In the genomic region with DNA sequence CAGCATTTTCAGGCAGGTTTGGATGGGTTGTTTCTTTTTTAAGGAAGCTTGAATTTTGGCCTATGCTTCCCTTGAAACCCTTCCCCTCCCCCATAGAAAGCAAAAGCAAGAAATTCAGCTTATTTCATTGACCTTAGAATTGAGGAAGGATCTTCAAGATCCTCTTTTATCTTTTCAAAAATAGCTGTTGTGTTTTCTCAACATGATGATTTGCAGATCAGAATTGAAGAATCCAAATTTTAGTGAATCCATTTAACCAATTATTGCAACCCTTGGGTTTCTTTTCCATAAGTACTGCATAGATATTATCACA, we compare ENCODE assay signal across 11 cellular contexts.
DNase-seq lines count a peak whose midpoint lies in the region; ATAC-seq and TF ChIP-seq lines count a peak whose summit lies in the region.
"Had no signal": no experiment of that assay in that cellular context is flagged by ENCODE, and none has a peak within 500 bp of the region (broad histone marks: within the 10 kb centered on the region; RNA-seq: fewer than 3 reads in every experiment).

No MANE protein-coding gene starts in this region.

- POLR2A ChIA-PET in activated CD8-positive, alpha-beta T cell treated with anti-CD3 and anti-CD28 coated beads for 36 hours (lab: Charles Lee) = interaction anchor here (1.2 kb wide), 1 partner anchor 17 kb away, joined by 3 read pairs; no protein-coding TSS in a partner anchor
- POLR2A ChIA-PET in CD8-positive, alpha-beta memory T cell (lab: Charles Lee) = no interaction called here

- H3K9me3 ChIP-seq in CD8-positive, alpha-beta memory T cell (ENCODE audit: low read length) = no peaks in the 10 kb centered on the region
- no peaks in the 10 kb centered on the region for H3K9me3 ChIP-seq in WERI-Rb-1 (ENCODE audit: severe bottlenecking)
- H3K9me3 ChIP-seq: thoracic aorta had no signal

- peaks cover 71% of the 10 kb centered on the region for H3K36me3 Mint-ChIP-seq in activated CD8-positive, alpha-beta T cell treated with anti-CD3 and anti-CD28 coated beads for 36 hours (ENCODE audit: low read depth)
- peaks cover 20 to 57% (median 32%) of the 10 kb centered on the region in 3 donors for H3K36me3 Mint-ChIP-seq in CD8-positive, alpha-beta memory T cell

- ATAC-seq in GM18498 (IDR thresholded peaks at IDR 0.05; ENCODE audit: unreplicated experiment) (peak; percentile 23), GM21576 (IDR thresholded peaks at IDR 0.05; ENCODE audit: unreplicated experiment) (peak; percentile 21), HG03571 (IDR thresholded peaks at IDR 0.05; ENCODE audit: unreplicated experiment) (peak; percentile 17)
- no peak for ATAC-seq in activated CD8-positive, alpha-beta T cell treated with anti-CD3 and anti-CD28 coated beads for 36 hours

- no peak for DNase-seq in activated CD8-positive, alpha-beta T cell treated with anti-CD3 and anti-CD28 coated beads for 36 hours
- no peak for DNase-seq in NCI-H2081 treated with DMSO at 0.1 percent for 48 hours (lab: John Stamatoyannopoulos, UW)
- DNase-seq in kidney glomerular epithelial cell (lab: John Stamatoyannopoulos, UW) = no peak
- no peak for DNase-seq in CD8-positive, alpha-beta memory T cell
- no peak for DNase-seq in WERI-Rb-1
- DNase-seq: activated T-cell treated with anti-CD3 and anti-CD28 coated beads, Interleukin-2, amount 50 U/mL, for 48 hours; stimulated activated CD4-positive, alpha-beta T cell treated with anti-CD3 and anti-CD28 coated beads, Interleukin-4, amount 100 ng/mL, for 4 hours had no signal

- no peak overlapping the region for H3K27ac ChIP-seq in CD8-positive, alpha-beta memory T cell (ENCODE audit: low read depth, low read length)
- H3K27ac ChIP-seq in WERI-Rb-1 = no peak overlapping the region
- H3K27ac ChIP-seq: thoracic aorta had no signal

- H3K4me3 ChIP-seq in CD8-positive, alpha-beta memory T cell (ENCODE audit: low read length) = no peak overlapping the region
- H3K4me3 ChIP-seq in WERI-Rb-1 (ENCODE audit: low read depth, low read length) = no peak overlapping the region
- H3K4me3 ChIP-seq: thoracic aorta had no signal

- H3K27me3 ChIP-seq in CD8-positive, alpha-beta memory T cell (ENCODE audit: insufficient read depth, low read length, poor library complexity, severe bottlenecking) = no peaks in the 10 kb centered on the region
- no peaks in the 10 kb centered on the region for H3K27me3 ChIP-seq in WERI-Rb-1 (ENCODE audit: insufficient read depth, low read depth, severe bottlenecking)

- H3K9me3 Mint-ChIP-seq in activated CD8-positive, alpha-beta T cell treated with anti-CD3 and anti-CD28 coated beads for 36 hours = peaks cover 7% of the 10 kb centered on the region
- H3K9me3 Mint-ChIP-seq in CD8-positive, alpha-beta memory T cell = peaks cover 0 to 1% (median 0%) of the 10 kb centered on the region in 5 donors

- peak overlapping the region; percentile 57 for H3K27ac Mint-ChIP-seq in activated CD8-positive, alpha-beta T cell treated with anti-CD3 and anti-CD28 coated beads for 36 hours
- H3K27ac Mint-ChIP-seq in CD8-positive, alpha-beta memory T cell = peak overlapping the region in 4 of 8 donors; percentile 8 to 54 (median 35)

- H3K36me3 ChIP-seq in CD8-positive, alpha-beta memory T cell (ENCODE audit: insufficient read depth, low read length) = no peaks in the 10 kb centered on the region
- H3K36me3 ChIP-seq in WERI-Rb-1 = no peaks in the 10 kb centered on the region
- H3K36me3 ChIP-seq: thoracic aorta had no signal

- TF ChIP-seq CTCF in activated CD8-positive, alpha-beta T cell treated with anti-CD3 and anti-CD28 coated beads for 36 hours (IDR thresholded peaks at IDR 0.05) = no peak
- TF ChIP-seq CTCF in WERI-Rb-1 (IDR thresholded peaks at IDR 0.05; ENCODE audit: low read depth, low read length) = no peak

- peaks cover 8% of the 10 kb centered on the region for H3K4me1 ChIP-seq in CD8-positive, alpha-beta memory T cell (ENCODE audit: insufficient read depth, low read length)

- intact Hi-C loops in activated CD8-positive, alpha-beta T cell treated with anti-CD3 and anti-CD28 coated beads for 36 hours (cut with micrococcal nuclease) = no loop called here

- CTCF ChIA-PET in activated CD8-positive, alpha-beta T cell treated with anti-CD3 and anti-CD28 coated beads for 36 hours (lab: Charles Lee) = interaction anchor here (1.5 to 3.3 kb wide), 2 partner anchors 11 to 14 kb away, joined by 4 to 9 read pairs; no protein-coding TSS in a partner anchor
- CTCF ChIA-PET in CD8-positive, alpha-beta memory T cell (lab: Charles Lee) = interaction anchor here (1.5 kb wide), 1 partner anchor 56 kb away, joined by 4 read pairs; no protein-coding TSS in a partner anchor

- no peaks in the 10 kb centered on the region for H3K27me3 Mint-ChIP-seq in activated CD8-positive, alpha-beta T cell treated with anti-CD3 and anti-CD28 coated beads for 36 hours
- H3K27me3 Mint-ChIP-seq in CD8-positive, alpha-beta memory T cell = no peaks in the 10 kb centered on the region

- H3K4me3 Mint-ChIP-seq in activated CD8-positive, alpha-beta T cell treated with anti-CD3 and anti-CD28 coated beads for 36 hours = no peak overlapping the region
- H3K4me3 Mint-ChIP-seq in CD8-positive, alpha-beta memory T cell = no peak overlapping the region

- peaks cover 66% of the 10 kb centered on the region for H3K4me1 Mint-ChIP-seq in activated CD8-positive, alpha-beta T cell treated with anti-CD3 and anti-CD28 coated beads for 36 hours (ENCODE audit: low read depth)
- H3K4me1 Mint-ChIP-seq in CD8-positive, alpha-beta memory T cell = peaks cover 56 to 82% (median 78%) of the 10 kb centered on the region in 3 donors
